In the genomic region with DNA sequence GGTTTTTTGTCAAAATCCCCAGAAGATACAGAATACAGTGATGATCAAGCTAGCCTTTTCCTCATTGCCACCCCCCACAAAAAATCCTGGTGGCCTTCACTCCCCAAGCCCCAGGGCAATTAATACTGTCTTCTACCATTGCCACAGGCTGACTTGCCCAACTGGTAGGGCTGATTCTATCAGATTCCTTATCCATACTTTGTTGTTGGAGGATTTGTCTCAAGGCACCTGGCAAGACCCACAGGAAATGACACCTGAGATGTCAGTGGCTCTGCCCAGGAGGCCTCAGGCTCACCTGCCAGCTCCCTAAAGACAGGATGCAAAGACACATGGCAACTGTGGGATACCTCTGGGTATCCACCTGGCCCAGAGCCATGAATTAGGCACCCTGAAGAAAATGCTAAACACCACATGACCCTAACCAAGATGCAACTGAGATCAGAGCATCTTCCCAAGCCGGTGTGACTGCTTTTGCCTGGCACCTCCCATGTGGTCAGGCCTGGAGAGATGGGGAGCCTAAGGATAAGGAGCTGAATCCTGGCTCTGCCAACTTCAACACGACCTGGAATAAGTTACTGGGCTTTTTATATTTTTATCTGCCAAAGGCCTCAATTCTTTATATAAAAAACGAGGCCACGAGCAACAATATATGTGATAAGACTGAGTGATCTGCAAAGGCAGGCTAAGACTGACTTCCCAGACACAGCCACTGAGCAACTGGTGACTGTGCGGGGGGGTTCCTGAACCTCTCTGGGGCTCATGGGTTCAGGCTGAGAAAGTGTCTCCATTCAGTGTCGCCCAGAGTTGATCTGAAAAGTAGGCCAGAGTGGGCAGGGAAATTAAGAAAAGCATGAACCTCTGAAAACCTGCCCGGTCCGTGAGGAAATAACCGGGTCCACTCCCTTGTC, we compare ENCODE assay signal across 8 cellular contexts. TPM values are rescaled to one million over a fixed set of nuclear protein-coding genes. Genes with fewer than 3 reads are reported as not detected.
DNase-seq lines count a peak whose midpoint lies in the region; ATAC-seq and TF ChIP-seq lines count a peak whose summit lies in the region.

No MANE protein-coding gene starts in this region.

- TF ChIP-seq CTCF in HCT116 (IDR thresholded peaks at IDR 0.05 in 2 of 3, conservative IDR thresholded peaks at IDR 0.05 in 1 of 3; ENCODE audit: borderline replicate concordance in 1 of 3, insufficient read depth in 1 of 3, low read depth in 2 of 3, low read length in 2 of 3) (no peak), lower leg skin (IDR thresholded peaks at IDR 0.05) (no peak)

- BruUV-seq in HCT116 (replicated peaks; lab: Mats Ljungman, UMichigan): no TSS peak

- RAD21 ChIA-PET in HCT116 (lab: Charles Lee; ENCODE audit: low non-redundant PET in 1 of 2, low total read pairs in 2 of 2, uncharacterized antibody in 2 of 2, unreplicated experiment in 2 of 2): no interaction called here

- H3K4me2 ChIP-seq in HCT116 (ENCODE audit: low read length): peak overlapping the region; percentile 97

- no peak for TF ChIP-seq RAD21 in HCT116 (IDR thresholded peaks at IDR 0.05; ENCODE audit: low read depth)

- WGBS in lower leg skin, 2 donors: 11 to 12% methylated on average over 9 of the region's 9 CpGs

- H3K36me3 ChIP-seq in HCT116 (ENCODE audit: control insufficient read depth in 1 of 2, insufficient read depth in 2 of 2, low read length in 2 of 2) (0 out of 4 replicates have a peak, but pooled peaks cover 0 to 4% of the 10 kb centered on the region in 2 experiments), SJCRH30 (peaks cover 9% of the 10 kb centered on the region; the same call in 1 of the 2 replicates)

- in situ Hi-C loops in T47D (cut with HindIII; ENCODE audit: low pct_unique_long_range_greater_than_20kb, low sequenced_read_pairs): no loop called here

- TF ChIP-seq POLR2A in HCT116 (IDR thresholded peaks at IDR 0.05; ENCODE audit: borderline replicate concordance, extremely low read depth, insufficient read depth, insufficient read length) (no peak), lower leg skin (IDR thresholded peaks at IDR 0.05) (no peak)

- peaks cover 45% of the 10 kb centered on the region for H3K79me2 ChIP-seq in HCT116 (ENCODE audit: insufficient read depth, low read length)

- H3K4me3 ChIP-seq in HCT116 (replicated peaks in 1 of 2; ENCODE audit: low read depth in 1 of 2, low read length in 2 of 2): peak overlapping the region; percentile 93 to 98
- H3K4me3 ChIP-seq in SJCRH30: peak overlapping the region; percentile 65
- peak overlapping the region; percentile 61 for H3K4me3 ChIP-seq in lower leg skin (ENCODE audit: low read depth, poor library complexity, severe bottlenecking)

- CTCF ChIA-PET in HCT116 (lab: Charles Lee): interaction anchor here (1.0 to 1.3 kb wide), 2 partner anchors 14 to 16 kb away, joined by 3 to 7 read pairs; partner anchors contain the start of gene G3BP1

- H3K27me3 ChIP-seq in HCT116 (ENCODE audit: insufficient read depth, low read length): no peaks in the 10 kb centered on the region
- no peaks in the 10 kb centered on the region for H3K27me3 ChIP-seq in SJCRH30

- no peak overlapping the region for H2AFZ ChIP-seq in HCT116 (ENCODE audit: low read depth, low read length, poor library complexity, severe bottlenecking)

- no peaks in the 10 kb centered on the region for H3K9me2 ChIP-seq in HCT116 (ENCODE audit: insufficient read depth)

- POLR2A ChIA-PET in HCT116 (lab: Charles Lee): interaction anchor here (1.3 to 4.5 kb wide), 2 partner anchors 12 to 14 kb away, joined by 5 to 27 read pairs; partner anchors contain the start of gene G3BP1

- H3K9ac ChIP-seq in HCT116 (ENCODE audit: low read length): peak overlapping the region; percentile 94

- peak; percentile 35 for DNase-seq in D341Med (ENCODE audit: low spot score)
- no peak for DNase-seq in HCT116 (ENCODE audit: low read depth, low spot score)
- no peak for DNase-seq in SJCRH30
- DNase-seq in T47D (ENCODE audit: low read depth in 1 of 2, low spot score in 1 of 2): peak; percentile 42 to 89
- DNase-seq in lower leg skin (ENCODE audit: low spot score in 2 of 2): peak in 1 of 2 donors; percentile 47
- peak in 6 of 49 donors; percentile 20 to 64 (median 49) for DNase-seq in substantia nigra (lab: John Stamatoyannopoulos, UW)
- no peak for DNase-seq in middle frontal gyrus (ENCODE audit: extremely low spot score, low spot score)
- DNase-seq in activated gamma-delta T cell (lab: John Stamatoyannopoulos, UW): no peak

- peaks cover 12 to 22% of the 10 kb centered on the region in 2 experiments for H3K4me1 ChIP-seq in HCT116 (ENCODE audit: control insufficient read depth in 1 of 2, insufficient read depth in 2 of 2, low read length in 2 of 2)
- H3K4me1 ChIP-seq in SJCRH30: no peaks in the 10 kb centered on the region

- H3K9me3 ChIP-seq in HCT116 (ENCODE audit: control insufficient read depth in 1 of 2, insufficient read depth in 1 of 2, low read depth in 1 of 2, low read length in 2 of 2): no peaks in the 10 kb centered on the region
- H3K9me3 ChIP-seq in SJCRH30 (replicated peaks): no peaks in the 10 kb centered on the region

- no peaks in the 10 kb centered on the region for H4K20me1 ChIP-seq in HCT116 (ENCODE audit: insufficient read depth)

- ATAC-seq in HCT116: peak; percentile 14; the same call in 1 of the 2 replicates

- H3K27ac ChIP-seq in HCT116 (ENCODE audit: low read depth, low read length): peak overlapping the region; percentile 38; the same call in 1 of the 2 replicates
- no peak overlapping the region; the same call in 1 of the 2 replicates for H3K27ac ChIP-seq in SJCRH30
- H3K27ac ChIP-seq in substantia nigra (ENCODE audit: low read depth, low read length, poor library complexity, severe bottlenecking): peak overlapping the region; percentile 89

- intact Hi-C loops in HCT116 (cut with micrococcal nuclease) (loop anchor here (1.0 kb wide), 1 partner anchor 14 kb away; the partner anchor contains the start of gene G3BP1), lower leg skin (cut with DNase I; ENCODE audit: low total_unique reads) (no loop called here)

TF ChIP-seq in HCT116, 20 proteins besides CTCF, POLR2A, EP300 and RAD21:
- no peak for TF ChIP-seq EZH2 (IDR thresholded peaks at IDR 0.05)
- peak; percentile 56 for TF ChIP-seq MAX (IDR thresholded peaks at IDR 0.05)

RNA-seq across cellular contexts. Expression of gene ATOX1, which starts 0.9 kb away (rescaled TPM):
- total RNA-seq in HCT116 (2021; ENCODE audit: unreplicated experiment) (66.2 TPM), lower leg skin (100 to 1,000 TPM in 2 of 4 donors, 10 to 100 TPM in 2; 65.5 to 137 (median 92.8) TPM)
- polyA plus RNA-seq in HCT116 (2012): 58.0 and 77.2 TPM in 2 replicates
- total RNA-seq in SJCRH30 (2014; rRNA removed; shearing (Covaris generic)): 65.0 and 68.4 TPM in 2 replicates

RNA-seq across cellular contexts. Expression of gene G3BP1, which starts 14.3 kb away (rescaled TPM):
- 296 TPM for total RNA-seq in HCT116 (2021; ENCODE audit: unreplicated experiment)
- polyA plus RNA-seq in HCT116 (2012): 105 and 111 TPM in 2 replicates
- 265 and 269 TPM in 2 replicates for total RNA-seq in SJCRH30 (2014; rRNA removed; shearing (Covaris generic))
- 100 to 1,000 TPM in 2 of 4 donors, 10 to 100 TPM in 2; 85.9 to 192 (median 102) TPM for total RNA-seq in lower leg skin

Comparison
In these comparisons a context has a peak if more than half of its experiments do, and no peak if none do; other contexts are left out.
1. DNase-seq: peak in D341Med (single experiment) and T47D (2 of 2); none in HCT116 (single experiment), SJCRH30 (0 of 2), middle frontal gyrus (single experiment) and activated gamma-delta T cell (single experiment).
2. Peak in every context shown above with its lines, with median percentiles within 50 percentile points of each other: H3K4me3 ChIP-seq.